ENCODE assay signal across 1 cellular context in genomic region chr10:90675621-90676020, GRCh38.
TF ChIP-seq lines count a peak whose summit lies in the region.

No MANE protein-coding gene starts in this region.

TF ChIP-seq in IMR-90, 13 proteins besides CTCF, POLR2A, EP300 and RAD21:
- TF ChIP-seq NFE2L2 (IDR thresholded peaks at IDR 0.05; ENCODE audit: low read depth, low read length) (no peak), USF2 (IDR thresholded peaks at IDR 0.05; ENCODE audit: low read depth, low read length) (no peak), CHD1 (IDR thresholded peaks at IDR 0.05; ENCODE audit: low read depth, low read length) (no peak), SMC3 (IDR thresholded peaks at IDR 0.05; ENCODE audit: low read depth, low read length) (no peak), MXI1 (IDR thresholded peaks at IDR 0.05; ENCODE audit: borderline replicate concordance, low read depth, low read length) (no peak), ELK1 (IDR thresholded peaks at IDR 0.05; ENCODE audit: borderline replicate concordance, low read depth, low read length) (no peak), RFX5 (IDR thresholded peaks at IDR 0.05; ENCODE audit: low read depth, low read length) (no peak), CEBPB (IDR thresholded peaks at IDR 0.05; ENCODE audit: low read depth, low read length) (no peak), MAFK (IDR thresholded peaks at IDR 0.05; ENCODE audit: low read depth, low read length) (no peak), RCOR1 (IDR thresholded peaks at IDR 0.05; ENCODE audit: insufficient replicate concordance, low read length) (no peak), FOS (IDR thresholded peaks at IDR 0.05; ENCODE audit: low read depth, low read length) (no peak), BHLHE40 (IDR thresholded peaks at IDR 0.05; ENCODE audit: low read depth, low read length) (no peak), MAZ (IDR thresholded peaks at IDR 0.05; ENCODE audit: borderline replicate concordance, low read depth, low read length) (no peak)
TF ChIP-seq in IMR-90: peak in this region for 0.
